ENCODE assay signal across 1 cellular context in the genomic region with DNA sequence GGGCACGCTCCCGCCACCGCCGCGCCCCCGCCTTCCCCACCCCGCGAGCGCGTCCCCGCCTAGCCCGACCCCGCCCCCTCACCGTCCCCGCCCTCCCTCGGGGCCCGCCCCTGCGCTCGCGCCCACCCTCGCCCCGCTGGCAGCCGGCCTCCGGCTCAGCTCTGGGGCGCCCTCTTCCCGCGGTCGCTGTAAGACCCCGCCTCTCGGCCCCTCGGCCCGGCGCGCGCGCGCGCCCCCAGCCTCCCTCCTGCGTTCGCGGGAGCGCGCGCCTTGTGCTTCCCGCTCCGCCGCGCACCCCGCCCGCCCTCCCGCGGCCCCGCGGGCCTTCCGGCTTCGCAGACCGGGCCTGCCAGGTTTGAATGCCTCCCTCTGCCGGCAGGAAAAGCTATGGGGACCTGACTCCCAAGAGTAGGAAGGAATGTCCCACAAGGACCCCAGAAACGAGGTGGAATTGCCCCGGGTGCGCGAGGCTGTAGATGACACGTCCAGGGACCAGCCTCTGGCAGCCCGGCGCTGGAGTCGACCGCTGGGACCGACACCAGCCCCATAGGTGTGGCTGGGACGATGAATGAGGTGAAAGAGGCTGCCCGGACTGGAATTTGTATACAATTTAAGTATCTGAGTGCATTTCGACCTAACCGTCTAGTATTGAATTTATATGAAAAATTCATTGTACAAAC.
TF ChIP-seq lines count a peak whose summit lies in the region.

No MANE protein-coding gene starts in this region.

TF ChIP-seq in HEK293, 187 proteins besides CTCF, POLR2A, EP300 and RAD21 (continued from another document):
- TF ChIP-seq, protein P1, sequence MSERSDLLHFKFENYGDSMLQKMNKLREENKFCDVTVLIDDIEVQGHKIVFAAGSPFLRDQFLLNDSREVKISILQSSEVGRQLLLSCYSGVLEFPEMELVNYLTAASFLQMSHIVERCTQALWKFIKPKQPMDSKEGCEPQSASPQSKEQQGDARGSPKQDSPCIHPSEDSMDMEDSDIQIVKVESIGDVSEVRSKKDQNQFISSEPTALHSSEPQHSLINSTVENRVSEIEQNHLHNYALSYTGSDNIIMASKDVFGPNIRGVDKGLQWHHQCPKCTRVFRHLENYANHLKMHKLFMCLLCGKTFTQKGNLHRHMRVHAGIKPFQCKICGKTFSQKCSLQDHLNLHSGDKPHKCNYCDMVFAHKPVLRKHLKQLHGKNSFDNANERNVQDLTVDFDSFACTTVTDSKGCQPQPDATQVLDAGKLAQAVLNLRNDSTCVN (tag by site-specific recombination; optimal IDR thresholded peaks at IDR 0.05) = no peak
- no peak for TF ChIP-seq ZNF2 (tag by site-specific recombination; IDR thresholded peaks at IDR 0.05)
- TF ChIP-seq KLF7 (tag by site-specific recombination; IDR thresholded peaks at IDR 0.05; ENCODE audit: borderline replicate concordance) = no peak
- no peak for TF ChIP-seq ZNF132 (tag by site-specific recombination; IDR thresholded peaks at IDR 0.05; ENCODE audit: borderline replicate concordance)
- TF ChIP-seq ZNF664 (tag by site-specific recombination; IDR thresholded peaks at IDR 0.05) = no peak
- 0 out of 2 replicates have a peak, but pooled peaks have one; percentile 23 for TF ChIP-seq ZNF140 (tag by site-specific recombination; IDR thresholded peaks at IDR 0.05)
- peak; percentile 24; the same call in 1 of the 2 replicates for TF ChIP-seq ZEB2 (tag by site-specific recombination; IDR thresholded peaks at IDR 0.05)
- peak; percentile 57; the same call in 1 of the 2 replicates for TF ChIP-seq ZNF335 (tag by site-specific recombination; conservative IDR thresholded peaks at IDR 0.05)
- no peak for TF ChIP-seq ZNF623 (tag by site-specific recombination; IDR thresholded peaks at IDR 0.05)
- no peak for TF ChIP-seq HOXC10 (CRISPR knock-in tag; IDR thresholded peaks at IDR 0.05)
- TF ChIP-seq, protein P2, sequence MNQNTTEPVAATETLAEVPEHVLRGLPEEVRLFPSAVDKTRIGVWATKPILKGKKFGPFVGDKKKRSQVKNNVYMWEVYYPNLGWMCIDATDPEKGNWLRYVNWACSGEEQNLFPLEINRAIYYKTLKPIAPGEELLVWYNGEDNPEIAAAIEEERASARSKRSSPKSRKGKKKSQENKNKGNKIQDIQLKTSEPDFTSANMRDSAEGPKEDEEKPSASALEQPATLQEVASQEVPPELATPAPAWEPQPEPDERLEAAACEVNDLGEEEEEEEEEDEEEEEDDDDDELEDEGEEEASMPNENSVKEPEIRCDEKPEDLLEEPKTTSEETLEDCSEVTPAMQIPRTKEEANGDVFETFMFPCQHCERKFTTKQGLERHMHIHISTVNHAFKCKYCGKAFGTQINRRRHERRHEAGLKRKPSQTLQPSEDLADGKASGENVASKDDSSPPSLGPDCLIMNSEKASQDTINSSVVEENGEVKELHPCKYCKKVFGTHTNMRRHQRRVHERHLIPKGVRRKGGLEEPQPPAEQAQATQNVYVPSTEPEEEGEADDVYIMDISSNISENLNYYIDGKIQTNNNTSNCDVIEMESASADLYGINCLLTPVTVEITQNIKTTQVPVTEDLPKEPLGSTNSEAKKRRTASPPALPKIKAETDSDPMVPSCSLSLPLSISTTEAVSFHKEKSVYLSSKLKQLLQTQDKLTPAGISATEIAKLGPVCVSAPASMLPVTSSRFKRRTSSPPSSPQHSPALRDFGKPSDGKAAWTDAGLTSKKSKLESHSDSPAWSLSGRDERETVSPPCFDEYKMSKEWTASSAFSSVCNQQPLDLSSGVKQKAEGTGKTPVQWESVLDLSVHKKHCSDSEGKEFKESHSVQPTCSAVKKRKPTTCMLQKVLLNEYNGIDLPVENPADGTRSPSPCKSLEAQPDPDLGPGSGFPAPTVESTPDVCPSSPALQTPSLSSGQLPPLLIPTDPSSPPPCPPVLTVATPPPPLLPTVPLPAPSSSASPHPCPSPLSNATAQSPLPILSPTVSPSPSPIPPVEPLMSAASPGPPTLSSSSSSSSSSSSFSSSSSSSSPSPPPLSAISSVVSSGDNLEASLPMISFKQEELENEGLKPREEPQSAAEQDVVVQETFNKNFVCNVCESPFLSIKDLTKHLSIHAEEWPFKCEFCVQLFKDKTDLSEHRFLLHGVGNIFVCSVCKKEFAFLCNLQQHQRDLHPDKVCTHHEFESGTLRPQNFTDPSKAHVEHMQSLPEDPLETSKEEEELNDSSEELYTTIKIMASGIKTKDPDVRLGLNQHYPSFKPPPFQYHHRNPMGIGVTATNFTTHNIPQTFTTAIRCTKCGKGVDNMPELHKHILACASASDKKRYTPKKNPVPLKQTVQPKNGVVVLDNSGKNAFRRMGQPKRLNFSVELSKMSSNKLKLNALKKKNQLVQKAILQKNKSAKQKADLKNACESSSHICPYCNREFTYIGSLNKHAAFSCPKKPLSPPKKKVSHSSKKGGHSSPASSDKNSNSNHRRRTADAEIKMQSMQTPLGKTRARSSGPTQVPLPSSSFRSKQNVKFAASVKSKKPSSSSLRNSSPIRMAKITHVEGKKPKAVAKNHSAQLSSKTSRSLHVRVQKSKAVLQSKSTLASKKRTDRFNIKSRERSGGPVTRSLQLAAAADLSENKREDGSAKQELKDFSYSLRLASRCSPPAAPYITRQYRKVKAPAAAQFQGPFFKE (tag by site-specific recombination; IDR thresholded peaks at IDR 0.05; ENCODE audit: borderline replicate concordance) = no peak
- TF ChIP-seq ZNF266 (tag by site-specific recombination; IDR thresholded peaks at IDR 0.05; ENCODE audit: low read depth) = no peak
